Comparison of ENCODE assay signal across 18 cellular contexts in genomic region chr9:100597236-100597635, GRCh38.
"Had no signal": no experiment of that assay in that cellular context is flagged by ENCODE, and none has a peak within 500 bp of the region (broad histone marks: within the 10 kb centered on the region; RNA-seq: fewer than 3 reads in every experiment).

No MANE protein-coding gene starts in this region.

- H3K36me3 Mint-ChIP-seq: activated naive CD4-positive, alpha-beta T cell treated with anti-CD3 and anti-CD28 coated beads, Interleukin-2, amount 50 U/mL, for 24 hours; type B pancreatic cell had no signal

- H3K9me3 Mint-ChIP-seq: activated B cell treated with CpG ODN at 0.5 μM for 24 hours; activated CD4-positive, alpha-beta T cell treated with anti-CD3 and anti-CD28 coated beads, Interleukin-2, amount 10 ng/mL, durations not matched to agents 7 days and 5 days; activated naive CD4-positive, alpha-beta T cell treated with anti-CD3 and anti-CD28 coated beads, Interleukin-2, amount 50 U/mL, for 24 hours; T-helper 1 cell treated with Interleukin-12 subunit alpha and Interleukin-12 subunit beta and Interleukin-4 antibody, amounts not matched to agents 30 μg/mL and 1 μg/mL, for 36 hours; type B pancreatic cell had no signal

- H3K27ac ChIP-seq: body of pancreas, coronary artery, esophagus muscularis mucosa, left lung, skin epidermis, suprapubic skin had no signal

- ATAC-seq: body of pancreas, left lung had no signal

- H3K9me3 ChIP-seq: body of pancreas, esophagus muscularis mucosa, left lung, suprapubic skin had no signal

- H3K36me3 ChIP-seq: esophagus muscularis mucosa, left lung, suprapubic skin had no signal

- FAIRE-seq: keratinocyte had no signal

- H3K4me3 ChIP-seq: body of pancreas, coronary artery, esophagus muscularis mucosa, skin epidermis, suprapubic skin had no signal

- H3K27ac Mint-ChIP-seq: activated B cell treated with CpG ODN at 0.5 μM for 24 hours; activated CD4-positive, alpha-beta T cell treated with anti-CD3 and anti-CD28 coated beads, Interleukin-2, amount 10 ng/mL, durations not matched to agents 7 days and 5 days had no signal

- H3K27me3 Mint-ChIP-seq: activated B cell treated with CpG ODN at 0.5 μM for 24 hours; activated naive CD4-positive, alpha-beta T cell treated with anti-CD3 and anti-CD28 coated beads, Interleukin-2, amount 50 U/mL, for 24 hours; type B pancreatic cell had no signal

- H3K27me3 ChIP-seq: body of pancreas, esophagus muscularis mucosa, left lung, suprapubic skin had no signal

- DNase-seq: activated B cell treated with CpG ODN at 0.5 μM for 24 hours; activated CD4-positive, alpha-beta T cell treated with anti-CD3 and anti-CD28 coated beads, Interleukin-2, amount 10 ng/mL, durations not matched to agents 7 days and 5 days; activated T-cell treated with anti-CD3 and anti-CD28 coated beads for 4 hours; central memory CD4-positive, alpha-beta T cell; left lung; mammary epithelial cell; stimulated activated CD4-positive, alpha-beta T cell treated with anti-CD3 and anti-CD28 coated beads, Interleukin-15, amount 100 ng/mL, for 24 hours; stimulated activated CD4-positive, alpha-beta T cell treated with anti-CD3 and anti-CD28 coated beads, Interleukin-4, amount 100 ng/mL, for 1 hour; stimulated activated naive CD4-positive, alpha-beta T cell had no signal
